In the genomic region with DNA sequence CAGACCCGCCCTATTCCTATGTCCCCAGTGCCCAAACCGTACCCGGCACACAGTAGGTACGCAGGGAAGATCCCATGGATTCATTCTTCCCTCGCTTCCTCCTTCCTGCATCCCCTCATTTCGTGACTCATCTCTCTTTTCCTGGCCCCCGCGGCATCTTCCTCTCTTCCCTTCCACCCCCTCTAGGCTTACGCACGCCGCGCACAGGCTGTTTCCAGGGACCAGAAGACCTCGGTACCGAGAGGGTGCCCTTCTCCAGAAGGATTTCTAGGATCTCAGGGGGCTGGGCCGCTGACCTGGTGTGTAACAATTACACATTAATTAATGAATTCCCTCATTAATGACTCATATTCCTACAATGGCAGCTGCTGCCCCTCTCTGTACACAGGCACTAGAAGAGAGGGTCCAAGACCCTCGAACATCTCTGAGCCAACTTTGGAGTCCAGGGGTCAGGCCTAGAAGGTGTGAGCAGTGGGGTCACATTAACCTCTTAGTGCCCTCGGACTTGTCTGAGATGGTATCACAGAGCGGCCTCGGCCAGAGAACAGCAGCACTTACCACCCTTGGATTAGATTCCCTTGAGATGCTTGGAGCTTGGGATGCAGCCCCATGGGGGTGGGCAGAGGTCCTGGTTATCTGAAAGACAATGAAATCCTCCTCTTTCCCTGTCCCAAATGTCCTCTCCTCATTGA, we compare ENCODE assay signal across 10 cellular contexts. TPM values are rescaled to one million over a fixed set of nuclear protein-coding genes. Genes with fewer than 3 reads are reported as not detected.
DNase-seq lines count a peak whose midpoint lies in the region; ATAC-seq and TF ChIP-seq lines count a peak whose summit lies in the region.
"Had no signal": no experiment of that assay in that cellular context is flagged by ENCODE, and none has a peak within 500 bp of the region (broad histone marks: within the 10 kb centered on the region; RNA-seq: fewer than 3 reads in every experiment).

No MANE protein-coding gene starts in this region.

- H3K9me3 ChIP-seq in breast epithelium (no peaks in the 10 kb centered on the region), mucosa of descending colon (no peaks in the 10 kb centered on the region), transverse colon (no peaks in the 10 kb centered on the region)
- H3K9me3 ChIP-seq: HAP-1 had no signal

- H3K27ac ChIP-seq in breast epithelium, result peak overlapping the region; percentile 40 to 97
- peak overlapping the region in 3 of 4 donors; percentile 33 to 88 (median 35) for H3K27ac ChIP-seq in transverse colon

- no peak for TF ChIP-seq POLR2A in breast epithelium (IDR thresholded peaks at IDR 0.05)
- TF ChIP-seq POLR2A in transverse colon (IDR thresholded peaks at IDR 0.05), result no peak

- POLR2A ChIA-PET in MCF 10A (lab: Yijun Ruan, JAX), result interaction anchor here (0.6 to 4.1 kb wide), 9 partner anchors 24 to 222 kb away, joined by 3 to 42 read pairs (median 7); partner anchors contain the start of genes ARL2BP, PSME3IP1 and RSPRY1

- in situ Hi-C loops in transverse colon (cut with MboI; ENCODE audit: low pct_ligation_motif_present in 1 of 4, low pct_unique_long_range_greater_than_20kb in 1 of 4, low sequenced_read_pairs in 3 of 4), result loop anchor here (5.0 to 10.0 kb wide), 4 partner anchors 114 to 224 kb away; no protein-coding TSS in a partner anchor

- no peaks in the 10 kb centered on the region for H3K27me3 Mint-ChIP-seq in MCF 10A (ENCODE audit: insufficient read depth, unreplicated experiment)
- H3K27me3 Mint-ChIP-seq in chondrocyte (ENCODE audit: low read depth), result no peaks in the 10 kb centered on the region

- H3K4me3 ChIP-seq in breast epithelium, result peak overlapping the region in 2 of 3 donors; percentile 55 to 56
- H3K4me3 ChIP-seq in mucosa of descending colon, result no peak overlapping the region
- H3K4me3 ChIP-seq in transverse colon, result no peak overlapping the region
- H3K4me3 ChIP-seq: HAP-1 had no signal

- no peaks in the 10 kb centered on the region for H3K36me3 ChIP-seq in breast epithelium
- H3K36me3 ChIP-seq in mucosa of descending colon (ENCODE audit: low read depth), result peaks cover 4% of the 10 kb centered on the region
- no peaks in the 10 kb centered on the region for H3K36me3 ChIP-seq in transverse colon
- H3K36me3 ChIP-seq: HAP-1 had no signal

- WGBS in transverse colon (ENCODE audit: low coverage in 1 of 2), 2 donors, result 25 to 46% methylated on average over 11 to 19 of the region's 19 CpGs

- no TSS peak for BruUV-seq in MCF 10A (replicated peaks; lab: Mats Ljungman, UMichigan)

- TF ChIP-seq EP300 in transverse colon (IDR thresholded peaks at IDR 0.05; ENCODE audit: low read depth), result no peak

- no peak for DNase-seq in breast epithelium (ENCODE audit: low spot score in 2 of 2)
- DNase-seq in MCF 10A (ENCODE audit: unreplicated experiment), result no peak
- DNase-seq in chondrocyte (ENCODE audit: low spot score), result peak; percentile 87
- peak; percentile 32 to 60 (median 51) for DNase-seq in mucosa of descending colon
- DNase-seq in transverse colon, result no peak
- no peak for DNase-seq in effector CD8-positive, alpha-beta T cell (lab: John Stamatoyannopoulos, UW)
- DNase-seq in activated CD4-positive, alpha-beta T cell treated with anti-CD3 and anti-CD28 coated beads, Interleukin-2, amount 50 U/mL, for 4 hours, result no peak

- ATAC-seq in mucosa of descending colon (no peak), GM21390 (IDR thresholded peaks at IDR 0.05; ENCODE audit: unreplicated experiment) (no peak)

- intact Hi-C loops in breast epithelium (cut with DNase I; ENCODE audit: low total_unique reads), result no loop called here
- intact Hi-C loops in MCF 10A (cut with micrococcal nuclease), result loop anchor here (2.0 kb wide), 1 partner anchor 24 kb away; no protein-coding TSS in a partner anchor
- intact Hi-C loops in mucosa of descending colon (cut with DNase I, micrococcal nuclease), result loop anchor here (2.0 to 10.0 kb wide), 3 partner anchors 116 to 224 kb away; no protein-coding TSS in a partner anchor
- intact Hi-C loops in transverse colon (cut with DNase I; ENCODE audit: low total_unique reads), result loop anchor here (2.0 kb wide), 1 partner anchor 118 kb away; no protein-coding TSS in a partner anchor

- no peak for TF ChIP-seq CTCF in breast epithelium (IDR thresholded peaks at IDR 0.05)
- no peak for TF ChIP-seq CTCF in MCF 10A (IDR thresholded peaks at IDR 0.05; ENCODE audit: unreplicated experiment)
- no peak for TF ChIP-seq CTCF in chondrocyte (IDR thresholded peaks at IDR 0.05)
- no peak for TF ChIP-seq CTCF in mucosa of descending colon (IDR thresholded peaks at IDR 0.05)
- no peak for TF ChIP-seq CTCF in transverse colon (IDR thresholded peaks at IDR 0.05)

- no peak overlapping the region for H3K27ac Mint-ChIP-seq in MCF 10A (ENCODE audit: low read depth, unreplicated experiment)
- no peak overlapping the region for H3K27ac Mint-ChIP-seq in chondrocyte (ENCODE audit: unreplicated experiment)

- H3K36me3 Mint-ChIP-seq in MCF 10A (ENCODE audit: insufficient read depth, unreplicated experiment), result no peaks in the 10 kb centered on the region
- H3K36me3 Mint-ChIP-seq in chondrocyte (ENCODE audit: low read depth), result no peaks in the 10 kb centered on the region

- H3K4me1 ChIP-seq in breast epithelium (peaks cover 10 to 17% of the 10 kb centered on the region in 2 donors), mucosa of descending colon (ENCODE audit: low read depth) (peaks cover 16% of the 10 kb centered on the region), transverse colon (peaks cover 9 to 38% (median 24%) of the 10 kb centered on the region in 4 donors)

- no peaks in the 10 kb centered on the region for H3K4me1 Mint-ChIP-seq in MCF 10A (ENCODE audit: insufficient read depth, unreplicated experiment)
- H3K4me1 Mint-ChIP-seq in chondrocyte (ENCODE audit: low read depth), result peaks cover 19% of the 10 kb centered on the region

- H3K4me3 Mint-ChIP-seq in MCF 10A (ENCODE audit: unreplicated experiment) (no peak overlapping the region), chondrocyte (ENCODE audit: unreplicated experiment) (no peak overlapping the region)

- H3K9me3 Mint-ChIP-seq in MCF 10A (ENCODE audit: unreplicated experiment) (no peaks in the 10 kb centered on the region), chondrocyte (ENCODE audit: low read depth) (no peaks in the 10 kb centered on the region)

- CTCF ChIA-PET in MCF 10A (lab: Yijun Ruan, JAX), result interaction anchor here (0.6 to 11.3 kb wide), 15 partner anchors 13 to 508 kb away, joined by 3 to 211 read pairs (median 4); no protein-coding TSS in a partner anchor

- H3K27me3 ChIP-seq in breast epithelium (no peaks in the 10 kb centered on the region), transverse colon (no peaks in the 10 kb centered on the region)

RNA-seq across cellular contexts. Expression of gene PLLP, which starts 16.8 kb away (rescaled TPM):
- total RNA-seq in breast epithelium, result 10 to 100 TPM in 1 of 3 donors, 1 to 10 TPM in 2; 3.8 to 44.6 (median 7.9) TPM
- total RNA-seq in MCF 10A (2022), result 3.9 and 6.1 TPM in 2 replicates
- total RNA-seq in chondrocyte, result 0.02 TPM in 1 of 3 replicates, not detected in the others
- 1 to 10 TPM; 2.8 to 8.6 (median 4.3) TPM for total RNA-seq in mucosa of descending colon
- 10 to 100 TPM in 2 of 4 donors, 1 to 10 TPM in 2; 4.4 to 13.5 (median 9.6) TPM for total RNA-seq in transverse colon
- total RNA-seq: myocyte had no signal

RNA-seq across cellular contexts. Expression of gene ARL2BP, which starts 56.2 kb away (rescaled TPM):
- total RNA-seq in breast epithelium (10 to 100 TPM; 50.5 to 64.0 (median 62.4) TPM), MCF 10A (2022) (94.4 and 114 TPM in 2 replicates), chondrocyte (69.5 to 89.1 TPM (median 70.1 TPM) in 3 replicates), mucosa of descending colon (10 to 100 TPM; 29.2 to 39.7 (median 35.4) TPM), transverse colon (10 to 100 TPM; 10.3 to 39.6 (median 36.5) TPM)

RNA-seq across cellular contexts. Expression of gene CCL22, which starts 57.3 kb away (rescaled TPM):
- total RNA-seq in breast epithelium, result under 1 TPM; 0.15 to 0.33 (median 0.16) TPM
- total RNA-seq in MCF 10A (2022), result not detected in 2 replicates
- total RNA-seq in chondrocyte, result not detected in 3 replicates
- under 1 TPM; 0.16 to 0.51 (median 0.41) TPM for total RNA-seq in mucosa of descending colon
- under 1 TPM in 1 of 4 donors, not detected in 3; 0.64 TPM for total RNA-seq in transverse colon
- total RNA-seq: myocyte had no signal

Comparison
In these comparisons a context has a peak if more than half of its experiments do, and no peak if none do; other contexts are left out.
1. DNase-seq: peak in chondrocyte (single experiment) and mucosa of descending colon (3 of 3); none in breast epithelium (0 of 2), MCF 10A (single experiment), transverse colon (single experiment), effector CD8-positive, alpha-beta T cell (single experiment) and activated CD4-positive, alpha-beta T cell treated with anti-CD3 and anti-CD28 coated beads, Interleukin-2, amount 50 U/mL, for 4 hours (0 of 2).
2. H3K4me3 ChIP-seq: peak in breast epithelium (2 of 3); none in mucosa of descending colon (single experiment) and transverse colon (0 of 4).